ENCODE assay signal across 8 cellular contexts in the genomic region with DNA sequence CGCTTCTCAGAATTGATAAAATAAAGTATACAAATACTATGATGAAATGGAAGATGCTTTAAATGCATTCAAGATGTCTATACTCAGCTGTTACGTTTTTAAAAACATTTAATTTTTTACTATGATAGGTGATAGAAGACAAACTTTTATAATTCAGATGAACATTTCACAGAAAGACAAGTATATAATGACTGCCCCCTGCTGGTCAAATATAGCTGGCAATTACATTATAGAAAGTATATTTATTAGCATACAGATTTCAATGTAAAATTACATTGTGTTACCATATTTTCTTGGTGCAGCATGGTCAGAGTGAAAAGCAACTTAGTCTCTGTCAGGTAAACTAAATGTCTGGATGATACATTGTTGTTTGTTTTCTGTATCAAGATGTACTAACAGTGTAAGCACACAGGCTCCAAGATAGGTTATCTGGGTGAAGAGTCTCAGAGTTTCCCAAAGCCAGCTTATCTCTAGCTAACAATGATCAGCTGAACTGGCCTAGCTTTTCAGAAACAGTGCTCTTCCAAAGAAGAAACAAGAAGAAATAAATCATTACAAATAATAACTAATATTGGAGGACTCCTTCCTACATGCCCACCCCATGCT. TPM values are rescaled to one million over a fixed set of nuclear protein-coding genes. Genes with fewer than 3 reads are reported as not detected.
DNase-seq lines count a peak whose midpoint lies in the region; ATAC-seq and TF ChIP-seq lines count a peak whose summit lies in the region.

No MANE protein-coding gene starts in this region.

- intact Hi-C loops in gastrocnemius medialis (cut with DNase I; ENCODE audit: low total_unique reads), result no loop called here

- H3K9me3 ChIP-seq in OCI-LY3 (ENCODE audit: insufficient read depth, low read length) (no peaks in the 10 kb centered on the region), gastrocnemius medialis (no peaks in the 10 kb centered on the region)

- no peaks in the 10 kb centered on the region for H3K27me3 Mint-ChIP-seq in T-helper 2 cell treated with Interferon-gamma antibody and Interleukin-4, amounts not matched to agents 5 μg/mL and 100 μg/mL, for 36 hours (ENCODE audit: low read depth)

- H3K4me1 ChIP-seq in OCI-LY3 (ENCODE audit: low read length) (no peaks in the 10 kb centered on the region), gastrocnemius medialis (no peaks in the 10 kb centered on the region)

- H3K27me3 ChIP-seq in GM06990 (replicated peaks; ENCODE audit: control insufficient read depth, insufficient read depth, low read length), result no peaks in the 10 kb centered on the region
- no peaks in the 10 kb centered on the region for H3K27me3 ChIP-seq in OCI-LY3 (ENCODE audit: low read depth, low read length)
- H3K27me3 ChIP-seq in gastrocnemius medialis, result no peaks in the 10 kb centered on the region

- no peaks in the 10 kb centered on the region for H3K4me1 Mint-ChIP-seq in T-helper 2 cell treated with Interferon-gamma antibody and Interleukin-4, amounts not matched to agents 5 μg/mL and 100 μg/mL, for 36 hours (ENCODE audit: low read depth)

- H2AFZ ChIP-seq in OCI-LY3 (ENCODE audit: low read depth, low read length), result no peak overlapping the region

- H3K27ac Mint-ChIP-seq in T-helper 2 cell treated with Interferon-gamma antibody and Interleukin-4, amounts not matched to agents 5 μg/mL and 100 μg/mL, for 36 hours, result no peak overlapping the region

- no peak overlapping the region for H3K4me2 ChIP-seq in OCI-LY3 (ENCODE audit: low read length)

- TF ChIP-seq POLR2A in gastrocnemius medialis (IDR thresholded peaks at IDR 0.05), result no peak

- in situ Hi-C loops in gastrocnemius medialis (cut with MboI; ENCODE audit: low sequenced_read_pairs in 4 of 4), result loop anchor here in 1 of 4 donors (25.0 kb wide), 1 partner anchor 254 kb away; no protein-coding TSS in a partner anchor

- H3K4me3 ChIP-seq in GM06990 (replicated peaks; ENCODE audit: low read depth, low read length), result no peak overlapping the region
- H3K4me3 ChIP-seq in OCI-LY3 (ENCODE audit: low read length), result no peak overlapping the region
- no peak overlapping the region for H3K4me3 ChIP-seq in epithelial cell of esophagus (ENCODE audit: low read length)
- H3K4me3 ChIP-seq in gastrocnemius medialis, result no peak overlapping the region

- no peaks in the 10 kb centered on the region for H3K9me3 Mint-ChIP-seq in T-helper 2 cell treated with Interferon-gamma antibody and Interleukin-4, amounts not matched to agents 5 μg/mL and 100 μg/mL, for 36 hours

- H3K9ac ChIP-seq in OCI-LY3 (ENCODE audit: low read length), result no peak overlapping the region

- H3K27ac ChIP-seq in OCI-LY3 (ENCODE audit: low read length) (no peak overlapping the region), gastrocnemius medialis (no peak overlapping the region)

- no peak for ATAC-seq in gastrocnemius medialis
- ATAC-seq in GM21737 (IDR thresholded peaks at IDR 0.05; ENCODE audit: unreplicated experiment), result no peak

- TF ChIP-seq CTCF in AG09319 (IDR thresholded peaks at IDR 0.05; ENCODE audit: low read depth, low read length), result peak; percentile 49
- TF ChIP-seq CTCF in GM06990 (IDR thresholded peaks at IDR 0.05; ENCODE audit: insufficient read depth, low read length, poor library complexity, severe bottlenecking), result peak; percentile 60
- TF ChIP-seq CTCF in OCI-LY3 (IDR thresholded peaks at IDR 0.05; ENCODE audit: low read depth, low read length), result peak; percentile 71
- peak; percentile 22 for TF ChIP-seq CTCF in epithelial cell of esophagus (IDR thresholded peaks at IDR 0.05; ENCODE audit: insufficient read depth, low read depth, low read length, missing control alignments)
- peak in 4 of 5 experiments; percentile 15 to 54 (median 32) for TF ChIP-seq CTCF in gastrocnemius medialis (IDR thresholded peaks at IDR 0.05 in 4 of 5, conservative IDR thresholded peaks at IDR 0.05 in 1 of 5)

- H4K20me1 ChIP-seq in OCI-LY3 (ENCODE audit: insufficient read depth, low read length), result no peaks in the 10 kb centered on the region

- no peaks in the 10 kb centered on the region for H3K36me3 Mint-ChIP-seq in T-helper 2 cell treated with Interferon-gamma antibody and Interleukin-4, amounts not matched to agents 5 μg/mL and 100 μg/mL, for 36 hours (ENCODE audit: low read depth)

- H3K36me3 ChIP-seq in GM06990 (ENCODE audit: control insufficient read depth, insufficient read depth, low read length) (no peaks in the 10 kb centered on the region), OCI-LY3 (replicated peaks; ENCODE audit: low read depth, low read length) (no peaks in the 10 kb centered on the region), gastrocnemius medialis (no peaks in the 10 kb centered on the region)

- DNase-seq in AG09319 (ENCODE audit: extremely low read depth, low read depth) (no peak), GM06990 (ENCODE audit: extremely low read depth, insufficient read length) (no peak), epithelial cell of esophagus (ENCODE audit: low read depth) (peak; percentile 38), gastrocnemius medialis (no peak)
- DNase-seq in T-helper 2 cell treated with Interferon-gamma antibody and Interleukin-4, amounts not matched to agents 5 μg/mL and 100 μg/mL, for 36 hours (ENCODE audit: low spot score), result no peak
- no peak for DNase-seq in activated T-cell treated with anti-CD3 and anti-CD28 coated beads, Interleukin-2, amount 50 U/mL, for 48 hours

- no peak overlapping the region for H3K4me3 Mint-ChIP-seq in T-helper 2 cell treated with Interferon-gamma antibody and Interleukin-4, amounts not matched to agents 5 μg/mL and 100 μg/mL, for 36 hours

- no peaks in the 10 kb centered on the region for H3K79me2 ChIP-seq in OCI-LY3 (ENCODE audit: low read length)

RNA-seq across cellular contexts. Expression of a gene that starts 54.1 kb away (rescaled TPM):
- total RNA-seq in gastrocnemius medialis, result 10 to 100 TPM in 3 of 4 donors, 1 to 10 TPM in 1; 8.6 to 48.3 (median 36.6) TPM
